1 cellular context compared by ENCODE assay signal in the genomic region with DNA sequence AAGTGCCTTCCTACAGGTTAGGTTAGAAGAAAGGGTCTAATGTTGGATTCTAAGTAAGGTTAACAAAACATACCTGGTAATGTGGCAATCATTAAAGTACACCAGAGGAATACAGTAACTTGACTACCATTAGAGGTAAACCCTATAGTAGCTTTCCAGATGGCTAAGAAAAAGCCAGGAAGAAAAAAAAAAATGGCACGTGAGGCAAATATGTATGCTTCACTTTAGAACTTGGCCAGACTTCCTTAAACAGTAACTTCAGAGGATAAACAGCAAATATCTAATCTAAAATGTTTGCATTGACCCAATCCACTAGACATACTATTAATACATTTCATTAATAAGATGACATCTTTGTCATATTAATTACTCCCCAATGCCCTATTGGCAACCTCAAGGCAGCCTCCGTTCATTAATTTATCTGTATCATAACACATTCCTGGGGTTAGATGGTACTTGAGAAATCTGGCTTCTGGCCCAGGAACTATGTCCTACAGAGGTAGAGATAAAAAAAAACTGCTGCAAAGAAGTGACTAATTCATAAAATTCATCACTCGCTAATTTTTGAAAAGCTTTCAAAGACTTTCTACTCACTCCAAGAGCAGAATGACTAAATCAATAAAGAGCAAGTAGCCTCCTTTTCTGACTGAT.
TF ChIP-seq lines count a peak whose summit lies in the region.

No MANE protein-coding gene starts in this region.

TF ChIP-seq in endothelial cell of umbilical vein, 7 proteins besides CTCF, POLR2A, EP300 and RAD21:
- TF ChIP-seq MYC (IDR thresholded peaks at IDR 0.05; ENCODE audit: low read depth, low read length), result no peak
TF ChIP-seq in endothelial cell of umbilical vein: peak in this region for 0.
